In the genomic region with DNA sequence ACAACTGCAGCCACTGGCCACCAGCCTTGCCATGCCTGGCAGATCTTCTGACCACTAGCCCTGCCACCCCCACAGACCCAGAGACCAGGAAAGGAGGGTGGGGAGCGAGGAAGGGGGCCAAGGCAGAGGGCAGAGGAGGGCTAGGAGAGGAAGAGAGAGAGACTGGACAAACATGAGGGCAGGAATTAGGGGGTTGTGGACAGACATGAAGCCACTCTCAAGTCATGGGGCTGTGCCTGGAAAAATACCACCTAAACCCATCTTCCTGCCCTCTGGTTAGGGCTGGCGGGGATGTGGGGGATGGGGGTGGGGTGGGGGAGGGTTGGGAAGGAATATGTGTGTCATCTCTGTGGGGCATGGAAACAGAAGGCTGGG, we compare ENCODE assay signal across 9 cellular contexts. TPM values are rescaled to one million over a fixed set of nuclear protein-coding genes. Genes with fewer than 3 reads are reported as not detected.
A peak's percentile ranks its signal among the peaks of the same experiment; 100 is the strongest.
DNase-seq lines count a peak whose midpoint lies in the region; ATAC-seq, FAIRE-seq and TF ChIP-seq lines count a peak whose summit lies in the region.
"Had no signal": no experiment of that assay in that cellular context is flagged by ENCODE, and none has a peak within 500 bp of the region (broad histone marks: within the 10 kb centered on the region; RNA-seq: fewer than 3 reads in every experiment).

No MANE protein-coding gene starts in this region.

- peaks cover 47% of the 10 kb centered on the region for H3K4me1 ChIP-seq in keratinocyte (ENCODE audit: control insufficient read depth, extremely low read depth, insufficient read depth, low read length)
- H3K4me1 ChIP-seq in spleen: peaks cover 25 to 95% (median 78%) of the 10 kb centered on the region in 6 donors

- H3K27ac ChIP-seq in keratinocyte (ENCODE audit: control insufficient read depth, insufficient read depth, low read length) (no peak overlapping the region), spleen (peak overlapping the region in 7 of 8 donors; percentile 1 to 80 (median 48))
- H3K27ac ChIP-seq: brain microvascular endothelial cell had no signal

- no peaks in the 10 kb centered on the region for H3K27me3 ChIP-seq in keratinocyte (ENCODE audit: control insufficient read depth, extremely low read depth, insufficient read depth, low read length)
- peaks cover 0 to 16% (median 0%) of the 10 kb centered on the region in 7 donors for H3K27me3 ChIP-seq in spleen (replicated peaks in 1 of 7)
- H3K27me3 ChIP-seq: brain microvascular endothelial cell had no signal

- H3K79me2 ChIP-seq in keratinocyte (ENCODE audit: control insufficient read depth, insufficient read depth, low read length): peaks cover 22% of the 10 kb centered on the region

- peak overlapping the region; percentile 9 for H2AFZ ChIP-seq in keratinocyte (ENCODE audit: control insufficient read depth, low read length)

- dilution Hi-C loops in keratinocyte (cut with MboI; ENCODE audit: extremely low pct_ligation_motif_present, low sequenced_read_pairs): no loop called here

- H3K4me3 ChIP-seq in keratinocyte (ENCODE audit: control insufficient read depth in 2 of 3, extremely low read depth in 1 of 3, insufficient read depth in 2 of 3, low read depth in 1 of 3, low read length in 3 of 3) (no peak overlapping the region), spleen (peak overlapping the region in 1 of 8 donors; percentile 36)

- H3K4me3 Mint-ChIP-seq in HFFc6: no peak overlapping the region; the same call in 1 of the 2 replicates

- H4K20me1 ChIP-seq in keratinocyte (ENCODE audit: control insufficient read depth, extremely low read depth, insufficient read depth, low read length): no peaks in the 10 kb centered on the region

- no peaks in the 10 kb centered on the region for H3K9me3 ChIP-seq in keratinocyte (ENCODE audit: control insufficient read depth, low read depth, low read length)
- H3K9me3 ChIP-seq in spleen: no peaks in the 10 kb centered on the region

- intact Hi-C loops in spleen (cut with DNase I; ENCODE audit: low total_unique reads): no loop called here

- ATAC-seq in SK-N-SH treated with all-trans-retinoic acid at 6 μM for 48 hours (no peak), HG03097 (IDR thresholded peaks at IDR 0.05; ENCODE audit: low FRiP score, unreplicated experiment) (no peak), GM21529 (IDR thresholded peaks at IDR 0.05; ENCODE audit: unreplicated experiment) (no peak)

- no peak overlapping the region for H3K4me2 ChIP-seq in keratinocyte (ENCODE audit: control insufficient read depth, extremely low read depth, insufficient read depth, low read depth, low read length)

- no peak for TF ChIP-seq POLR2A in spleen (IDR thresholded peaks at IDR 0.05)

- TF ChIP-seq CTCF in HFFc6 (IDR thresholded peaks at IDR 0.05) (no peak), keratinocyte (optimal IDR thresholded peaks at IDR 0.05 in 1 of 3, IDR thresholded peaks at IDR 0.05 in 1 of 3, conservative IDR thresholded peaks at IDR 0.05 in 1 of 3; ENCODE audit: extremely low read depth in 1 of 3, insufficient read depth in 2 of 3, low read length in 3 of 3) (no peak), spleen (IDR thresholded peaks at IDR 0.05 in 8 of 11, conservative IDR thresholded peaks at IDR 0.05 in 3 of 11) (no peak)

- H3K36me3 ChIP-seq in keratinocyte (ENCODE audit: control insufficient read depth in 2 of 2, extremely low read depth in 1 of 2, insufficient read depth in 2 of 2, low read length in 2 of 2) (no peaks in the 10 kb centered on the region), spleen (no peaks in the 10 kb centered on the region)
- H3K36me3 ChIP-seq: brain microvascular endothelial cell had no signal

- H3K9ac ChIP-seq in keratinocyte (ENCODE audit: control insufficient read depth, extremely low read depth, insufficient read depth, low read length): no peak overlapping the region

- peak overlapping the region; percentile 64 for H3K27ac Mint-ChIP-seq in HFFc6

- H3K4me1 Mint-ChIP-seq in HFFc6 (ENCODE audit: low read depth): peaks cover 40% of the 10 kb centered on the region

- no peaks in the 10 kb centered on the region for H3K9me1 ChIP-seq in keratinocyte (ENCODE audit: control insufficient read depth, extremely low read depth, insufficient read depth, low read length)

- no peaks in the 10 kb centered on the region for H3K36me3 Mint-ChIP-seq in HFFc6 (ENCODE audit: low read depth)

- no peak for FAIRE-seq in keratinocyte (lab: Jason Lieb, UNC)

- no peak for DNase-seq in HFFc6
- no peak for DNase-seq in keratinocyte (ENCODE audit: low read depth, low spot score)
- DNase-seq in spleen: no peak
- DNase-seq in SKM-1 treated with dmso at 0.1 percent for 144 hours (lab: John Stamatoyannopoulos, UW; ENCODE audit: unreplicated experiment): no peak
- DNase-seq in NCI-H524 treated with DMSO at 0.1 percent for 48 hours (lab: John Stamatoyannopoulos, UW): no peak

- 61 to 80% (median 71%) methylated on average over 2 of the region's 2 CpGs for WGBS in spleen, 5 donors

- no peaks in the 10 kb centered on the region for H3K9me3 Mint-ChIP-seq in HFFc6

- peaks cover 2% of the 10 kb centered on the region; the same call in 1 of the 2 replicates for H3K27me3 Mint-ChIP-seq in HFFc6 (ENCODE audit: insufficient read depth)

TF ChIP-seq in SK-N-SH treated with all-trans-retinoic acid at 6 μM for 48 hours, 23 proteins besides CTCF, POLR2A, EP300 and RAD21 (continues in another document):
- TF ChIP-seq ZFP30 (CRISPR knock-in tag; IDR thresholded peaks at IDR 0.05): 0 out of 2 replicates have a peak, but pooled peaks have one; percentile 34

RNA-seq across cellular contexts. Expression of gene SLC29A1, which starts 1.4 kb away (rescaled TPM):
- 10 to 100 TPM; 14.9 to 29.9 (median 26.8) TPM for total RNA-seq in HFFc6 (2021; fragmentation: NEBNext Ultra II Directional; extraction: Animal tissue kit (Norgen Biotek cat#: 25700))
- polyA plus RNA-seq in keratinocyte: 51.0 to 69.8 TPM (median 55.3 TPM) in 3 replicates
- 5.1 TPM for polyA plus RNA-seq in keratinocyte (2011; ENCODE audit: low read depth)
- polyA plus RNA-seq in keratinocyte (2011; cell fraction: cytosol; rRNA removed): 29.3 and 31.8 TPM in 2 replicates
- polyA plus RNA-seq in keratinocyte (2011; cell fraction: nucleus; rRNA removed): 81.3 and 83.5 TPM in 2 replicates
- polyA plus RNA-seq in keratinocyte (2012; ENCODE audit: low replicate concordance): 21.2 and 44.8 TPM in 2 replicates
- polyA minus RNA-seq in keratinocyte: 78.3 to 107 TPM (median 93.2 TPM) in 3 replicates
- polyA minus RNA-seq in keratinocyte (2011; cell fraction: cytosol; rRNA and poly(A)+ RNA removed): 54.3 TPM
- 31.4 and 37.5 TPM in 2 replicates for polyA minus RNA-seq in keratinocyte (2011; cell fraction: nucleus; rRNA and poly(A)+ RNA removed)
- total RNA-seq in spleen: 10 to 100 TPM; 28.3 to 49.4 (median 33.7) TPM
- 10 to 100 TPM in 1 of 3 donors, 1 to 10 TPM in 2; 8.5 to 18.4 (median 9.2) TPM for polyA plus RNA-seq in spleen

RNA-seq across cellular contexts. Expression of gene MYMX, which starts 5.2 kb away (rescaled TPM):
- not detected for total RNA-seq in HFFc6 (2021; fragmentation: NEBNext Ultra II Directional; extraction: Animal tissue kit (Norgen Biotek cat#: 25700))
- polyA plus RNA-seq in keratinocyte: 0.09 TPM in 1 of 3 replicates, not detected in the others
- polyA plus RNA-seq in keratinocyte (2011; ENCODE audit: low read depth): not detected
- 0.19 TPM in 1 of 2 replicates, not detected in the other for polyA plus RNA-seq in keratinocyte (2011; cell fraction: cytosol; rRNA removed)
- not detected in 2 replicates for polyA plus RNA-seq in keratinocyte (2011; cell fraction: nucleus; rRNA removed)
- not detected in 2 replicates for polyA plus RNA-seq in keratinocyte (2012; ENCODE audit: low replicate concordance)
- polyA minus RNA-seq in keratinocyte: not detected in 3 replicates
- polyA minus RNA-seq in keratinocyte (2011; cell fraction: cytosol; rRNA and poly(A)+ RNA removed): not detected
- not detected in 2 replicates for polyA minus RNA-seq in keratinocyte (2011; cell fraction: nucleus; rRNA and poly(A)+ RNA removed)
- 1 to 10 TPM in 3 of 7 donors, under 1 TPM in 3, not detected in 1; 0.34 to 1.5 (median 0.87) TPM for total RNA-seq in spleen
- polyA plus RNA-seq in spleen: 1 to 10 TPM in 1 of 3 donors, under 1 TPM in 1, not detected in 1; 0.42 to 1.4 TPM

RNA-seq across cellular contexts. Expression of gene HSP90AB1, which starts 25.0 kb away (rescaled TPM):
- 1,000 to 10,000 TPM in 1 of 6 experiments, 100 to 1,000 TPM in 5; 847 to 1,026 (median 920) TPM for total RNA-seq in HFFc6 (2021; fragmentation: NEBNext Ultra II Directional; extraction: Animal tissue kit (Norgen Biotek cat#: 25700))
- polyA plus RNA-seq in keratinocyte (653 to 1,215 TPM (median 1,089 TPM) in 3 replicates), spleen (100 to 1,000 TPM; 196 to 330 (median 302) TPM)
- polyA plus RNA-seq in keratinocyte (2011; ENCODE audit: low read depth): 852 TPM
- 773 and 930 TPM in 2 replicates for polyA plus RNA-seq in keratinocyte (2011; cell fraction: cytosol; rRNA removed)
- 1,009 and 1,163 TPM in 2 replicates for polyA plus RNA-seq in keratinocyte (2011; cell fraction: nucleus; rRNA removed)
- 801 and 914 TPM in 2 replicates for polyA plus RNA-seq in keratinocyte (2012; ENCODE audit: low replicate concordance)
- 444 to 942 TPM (median 851 TPM) in 3 replicates for polyA minus RNA-seq in keratinocyte
- polyA minus RNA-seq in keratinocyte (2011; cell fraction: cytosol; rRNA and poly(A)+ RNA removed): 482 TPM
- 369 and 581 TPM in 2 replicates for polyA minus RNA-seq in keratinocyte (2011; cell fraction: nucleus; rRNA and poly(A)+ RNA removed)
- total RNA-seq in spleen: 100 to 1,000 TPM; 372 to 546 (median 415) TPM

RNA-seq across cellular contexts. Expression of gene SLC35B2, which starts 35.4 kb away (rescaled TPM):
- total RNA-seq in HFFc6 (2021; fragmentation: NEBNext Ultra II Directional; extraction: Animal tissue kit (Norgen Biotek cat#: 25700)): 100 to 1,000 TPM; 108 to 132 (median 120) TPM
- polyA plus RNA-seq in keratinocyte (69.9 to 118 TPM (median 103 TPM) in 3 replicates), spleen (10 to 100 TPM; 17.6 to 22.0 (median 21.7) TPM)
- 11.2 TPM for polyA plus RNA-seq in keratinocyte (2011; ENCODE audit: low read depth)
- 59.9 and 66.5 TPM in 2 replicates for polyA plus RNA-seq in keratinocyte (2011; cell fraction: cytosol; rRNA removed)
- polyA plus RNA-seq in keratinocyte (2011; cell fraction: nucleus; rRNA removed): 122 and 149 TPM in 2 replicates
- 43.9 and 70.5 TPM in 2 replicates for polyA plus RNA-seq in keratinocyte (2012; ENCODE audit: low replicate concordance)
- 66.7 to 107 TPM (median 100 TPM) in 3 replicates for polyA minus RNA-seq in keratinocyte
- polyA minus RNA-seq in keratinocyte (2011; cell fraction: cytosol; rRNA and poly(A)+ RNA removed): 81.3 TPM
- 64.0 and 74.9 TPM in 2 replicates for polyA minus RNA-seq in keratinocyte (2011; cell fraction: nucleus; rRNA and poly(A)+ RNA removed)
- 10 to 100 TPM; 22.4 to 30.4 (median 27.9) TPM for total RNA-seq in spleen

RNA-seq across cellular contexts. Expression of gene NFKBIE, which starts 43.4 kb away (rescaled TPM):
- total RNA-seq in HFFc6 (2021; fragmentation: NEBNext Ultra II Directional; extraction: Animal tissue kit (Norgen Biotek cat#: 25700)): 1 to 10 TPM; 4.2 to 6.7 (median 5.8) TPM
- polyA plus RNA-seq in keratinocyte (5.7 to 7.3 TPM (median 6.5 TPM) in 3 replicates), spleen (10 to 100 TPM; 41.3 to 49.8 (median 42.3) TPM)
- polyA plus RNA-seq in keratinocyte (2011; ENCODE audit: low read depth): 35.8 TPM
- polyA plus RNA-seq in keratinocyte (2011; cell fraction: cytosol; rRNA removed): 7.2 and 8.8 TPM in 2 replicates
- polyA plus RNA-seq in keratinocyte (2011; cell fraction: nucleus; rRNA removed): 9.3 and 9.9 TPM in 2 replicates
- 8.9 and 12.1 TPM in 2 replicates for polyA plus RNA-seq in keratinocyte (2012; ENCODE audit: low replicate concordance)
- polyA minus RNA-seq in keratinocyte: 4.1 to 5.6 TPM (median 5.1 TPM) in 3 replicates
- polyA minus RNA-seq in keratinocyte (2011; cell fraction: cytosol; rRNA and poly(A)+ RNA removed): 12.7 TPM
- 3.7 and 5.3 TPM in 2 replicates for polyA minus RNA-seq in keratinocyte (2011; cell fraction: nucleus; rRNA and poly(A)+ RNA removed)
- total RNA-seq in spleen: 10 to 100 TPM; 32.2 to 89.7 (median 60.7) TPM
